8 cellular contexts compared by ENCODE assay signal in the genomic region with DNA sequence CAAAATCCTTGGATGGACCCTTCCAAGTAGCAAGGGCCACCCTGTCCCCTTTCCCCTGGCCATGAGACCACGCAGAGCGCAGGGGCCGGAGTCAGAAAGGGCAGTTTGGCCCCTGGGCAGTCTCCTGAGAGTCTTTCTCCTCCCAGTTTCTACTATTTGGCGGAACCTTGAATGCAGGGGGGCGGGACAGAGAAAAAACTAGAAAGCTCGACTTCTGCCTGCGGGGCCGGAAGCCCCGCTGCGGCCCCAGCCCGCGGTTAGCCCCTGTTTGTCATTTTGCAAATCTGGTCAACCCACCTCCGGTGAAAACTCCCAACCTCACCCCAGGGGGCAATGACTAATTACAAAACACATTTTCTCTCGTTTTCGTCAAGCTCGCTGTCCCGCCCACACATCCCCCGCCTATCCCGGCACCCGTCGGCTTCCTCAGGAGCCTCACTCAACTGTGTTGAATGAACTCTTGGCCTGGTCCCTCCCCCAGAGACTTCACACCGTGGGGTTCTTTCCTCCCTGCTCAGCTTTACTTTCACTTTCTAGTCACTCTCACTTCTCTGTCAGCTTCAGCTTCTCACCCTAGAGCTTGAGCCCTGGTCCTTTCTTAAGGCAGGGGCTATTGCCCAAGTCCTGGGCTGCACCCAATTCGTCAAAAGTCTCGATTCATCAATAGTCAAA.
DNase-seq lines count a peak whose midpoint lies in the region; ATAC-seq and TF ChIP-seq lines count a peak whose summit lies in the region.

No MANE protein-coding gene starts in this region.

- H3K4me3 ChIP-seq in DOHH2 (ENCODE audit: low read length) (peak overlapping the region; percentile 58), HUES64 (ENCODE audit: low read length) (peak overlapping the region; percentile 30), adrenal gland (peak overlapping the region in 2 of 4 donors; percentile 50 to 65), urinary bladder (ENCODE audit: low read depth, low read length) (peak overlapping the region; percentile 38)

- TF ChIP-seq POLR2A in adrenal gland (IDR thresholded peaks at IDR 0.05), result peak in 1 of 2 donors; percentile 32

- peak; percentile 93 for DNase-seq in SW480 (ENCODE audit: low spot score)
- DNase-seq in adrenal gland, result peak; percentile 74 to 93 (median 88)
- peak; percentile 85 for DNase-seq in left ventricle myocardium superior
- DNase-seq in pulmonary artery endothelial cell (ENCODE audit: low read depth, low spot score), result peak; percentile 73

- ATAC-seq in GM21526 (IDR thresholded peaks at IDR 0.05; ENCODE audit: low FRiP score, unreplicated experiment), result peak; percentile 77
- peak; percentile 88 for ATAC-seq in left ventricle myocardium superior

- 2% methylated on average over 24 of the region's 24 CpGs for WGBS in HUES64
- 0 to 6% (median 1%) methylated on average over 14 to 24 of the region's 24 CpGs for WGBS in adrenal gland, 4 donors
- WGBS in urinary bladder, result 2% methylated on average over 24 of the region's 24 CpGs

- H3K9ac ChIP-seq in HUES64 (ENCODE audit: low read depth, low read length), result peak overlapping the region; percentile 76

- no peaks in the 10 kb centered on the region for H3K79me2 ChIP-seq in DOHH2 (ENCODE audit: control insufficient read depth, low read length)

- H3K9me3 ChIP-seq in DOHH2 (ENCODE audit: control insufficient read depth, insufficient read depth, low read length) (no peaks in the 10 kb centered on the region), HUES64 (ENCODE audit: insufficient read depth, low read depth, low read length) (no peaks in the 10 kb centered on the region), adrenal gland (replicated peaks in 1 of 3) (no peaks in the 10 kb centered on the region)

- H3F3A ChIP-seq in DOHH2 (ENCODE audit: control insufficient read depth, insufficient read depth), result peaks cover 8% of the 10 kb centered on the region

- no peaks in the 10 kb centered on the region for H3K9me2 ChIP-seq in DOHH2 (replicated peaks; ENCODE audit: control insufficient read depth, low read length)

- H4K20me1 ChIP-seq in DOHH2 (ENCODE audit: control insufficient read depth, insufficient read depth, low read depth, low read length), result peaks cover 29% of the 10 kb centered on the region

- H3K27me3 ChIP-seq in DOHH2 (ENCODE audit: control insufficient read depth, low read length), result peaks cover 81% of the 10 kb centered on the region
- H3K27me3 ChIP-seq in HUES64 (ENCODE audit: insufficient read depth, low read length), result no peaks in the 10 kb centered on the region
- no peaks in the 10 kb centered on the region for H3K27me3 ChIP-seq in adrenal gland

- TF ChIP-seq CTCF in DOHH2 (IDR thresholded peaks at IDR 0.05; ENCODE audit: low read depth, low read length, poor library complexity, severe bottlenecking) (no peak), adrenal gland (IDR thresholded peaks at IDR 0.05) (no peak)

- H3K4me1 ChIP-seq in DOHH2 (ENCODE audit: control insufficient read depth, low read length) (peaks cover 26% of the 10 kb centered on the region), HUES64 (ENCODE audit: insufficient read depth, low read length) (peaks cover 51% of the 10 kb centered on the region), adrenal gland (replicated peaks in 1 of 2) (peaks cover 11 to 28% of the 10 kb centered on the region in 2 donors), urinary bladder (ENCODE audit: insufficient read depth) (no peaks in the 10 kb centered on the region)

- intact Hi-C loops in adrenal gland (cut with DNase I), result no loop called here
- intact Hi-C loops in left ventricle myocardium superior (cut with micrococcal nuclease), result no loop called here

- H3K27ac ChIP-seq in DOHH2 (ENCODE audit: low read depth, low read length) (no peak overlapping the region), HUES64 (ENCODE audit: low read depth, low read length) (peak overlapping the region; percentile 99), adrenal gland (peak overlapping the region; percentile 22 to 91 (median 86)), urinary bladder (ENCODE audit: low read depth) (peak overlapping the region; percentile 94)

- H3K4me2 ChIP-seq in DOHH2 (ENCODE audit: low read length), result peak overlapping the region; percentile 62

- H3K36me3 ChIP-seq in DOHH2 (ENCODE audit: control insufficient read depth, low read length) (no peaks in the 10 kb centered on the region), HUES64 (ENCODE audit: insufficient read depth, low read length) (no peaks in the 10 kb centered on the region), adrenal gland (replicated peaks in 1 of 2) (no peaks in the 10 kb centered on the region), urinary bladder (ENCODE audit: insufficient read depth) (no peaks in the 10 kb centered on the region)
